In genomic region chr16:75252049-75252864, GRCh38 we compare ENCODE assay signal across 1 cellular context.
TF ChIP-seq lines count a peak whose summit lies in the region.

No MANE protein-coding gene starts in this region.

TF ChIP-seq in HEK293, 187 proteins besides CTCF, POLR2A, EP300 and RAD21 (continued from another document):
- TF ChIP-seq MYNN (tag by site-specific recombination; IDR thresholded peaks at IDR 0.05; ENCODE audit: borderline replicate concordance), result no peak
- no peak for TF ChIP-seq ZNF146 (tag by site-specific recombination; IDR thresholded peaks at IDR 0.05)
- no peak for TF ChIP-seq ZFHX2 (tag by site-specific recombination; conservative IDR thresholded peaks at IDR 0.05)
- TF ChIP-seq GLIS1 (tag by site-specific recombination; IDR thresholded peaks at IDR 0.05), result no peak
- TF ChIP-seq ZNF148 (tag by site-specific recombination; IDR thresholded peaks at IDR 0.05; ENCODE audit: borderline replicate concordance), result no peak
- 0 out of 2 replicates have a peak, but pooled peaks have one; percentile 24 for TF ChIP-seq ZBTB17 (tag by site-specific recombination; IDR thresholded peaks at IDR 0.05)
- TF ChIP-seq ZNF214 (tag by site-specific recombination; IDR thresholded peaks at IDR 0.05; ENCODE audit: borderline replicate concordance), result no peak
- TF ChIP-seq INSM2 (tag by site-specific recombination; IDR thresholded peaks at IDR 0.05), result no peak
- TF ChIP-seq SP7 (tag by site-specific recombination; IDR thresholded peaks at IDR 0.05), result 0 out of 2 replicates have a peak, but pooled peaks have one; percentile 36
- TF ChIP-seq ZNF132 (tag by site-specific recombination; IDR thresholded peaks at IDR 0.05; ENCODE audit: borderline replicate concordance), result no peak
